Comparison of ENCODE assay signal across 22 cellular contexts in genomic region chr1:10733474-10733873, GRCh38.
DNase-seq lines count a peak whose midpoint lies in the region; ATAC-seq, FAIRE-seq and TF ChIP-seq lines count a peak whose summit lies in the region.
"Had no signal": no experiment of that assay in that cellular context is flagged by ENCODE, and none has a peak within 500 bp of the region (broad histone marks: within the 10 kb centered on the region; RNA-seq: fewer than 3 reads in every experiment).

No MANE protein-coding gene starts in this region.

- WGBS in right cardiac atrium = 99% methylated on average over 2 of the region's 2 CpGs
- 46% methylated on average over 2 of the region's 2 CpGs for WGBS in GM12878 (ENCODE audit: insufficient coverage, insufficient replicate concordance, low lambda C conversion rate, missing lambda C conversion rate)
- WGBS in upper lobe of left lung, 2 donors = 86 to 100% methylated on average over 2 of the region's 2 CpGs

- no peak for TF ChIP-seq CTCF in GM12878 (IDR thresholded peaks at IDR 0.05 in 2 of 3, conservative IDR thresholded peaks at IDR 0.05 in 1 of 3; ENCODE audit: control insufficient read depth in 2 of 3, extremely low read depth in 1 of 3, insufficient read depth in 1 of 3, low read depth in 3 of 3, low read length in 3 of 3)
- no peak for TF ChIP-seq CTCF in neural progenitor cell (IDR thresholded peaks at IDR 0.05)
- TF ChIP-seq CTCF in upper lobe of left lung (IDR thresholded peaks at IDR 0.05) = no peak

- H3K4me3 ChIP-seq in right cardiac atrium (ENCODE audit: low read length) (no peak overlapping the region), GM12878 (no peak overlapping the region), neural progenitor cell (no peak overlapping the region), upper lobe of left lung (no peak overlapping the region)

- peak overlapping the region; percentile 68 for H3K27ac Mint-ChIP-seq in neural progenitor cell
- H3K27ac Mint-ChIP-seq: B cell; CD8-positive, alpha-beta T cell had no signal

- no peaks in the 10 kb centered on the region for H3K9me3 Mint-ChIP-seq in neural progenitor cell
- H3K9me3 Mint-ChIP-seq: CD8-positive, alpha-beta T cell had no signal

- peak overlapping the region; percentile 42 for H3K4me3 Mint-ChIP-seq in neural progenitor cell
- H3K4me3 Mint-ChIP-seq: B cell; CD8-positive, alpha-beta T cell had no signal

- no peak overlapping the region; the same call in 1 of the 2 replicates for H3K9ac ChIP-seq in GM12878 (ENCODE audit: control insufficient read depth, insufficient read depth, low read length)
- H3K9ac ChIP-seq in neural progenitor cell = no peak overlapping the region
- H3K9ac ChIP-seq: KMS-11 had no signal

- POLR2A ChIA-PET in GM12878 (lab: Charles Lee) = no interaction called here

- H2AFZ ChIP-seq in GM12878 (ENCODE audit: control insufficient read depth, low read depth, low read length) (no peak overlapping the region), neural progenitor cell (replicated peaks) (no peak overlapping the region)

- no peak for FAIRE-seq in GM12878 (lab: Jason Lieb, UNC)
- FAIRE-seq: H54, HTR-8/SVneo had no signal

- no peaks in the 10 kb centered on the region for H3K36me3 ChIP-seq in GM12878 (ENCODE audit: control insufficient read depth in 2 of 2, insufficient read depth in 2 of 2, low read length in 1 of 2)
- no peaks in the 10 kb centered on the region for H3K36me3 ChIP-seq in neural progenitor cell
- no peaks in the 10 kb centered on the region for H3K36me3 ChIP-seq in upper lobe of left lung

- no peaks in the 10 kb centered on the region for H4K20me1 ChIP-seq in GM12878 (ENCODE audit: control insufficient read depth, insufficient read depth)
- peaks cover 5% of the 10 kb centered on the region for H4K20me1 ChIP-seq in neural progenitor cell (ENCODE audit: low read depth)

- H3K9me3 ChIP-seq in right cardiac atrium (ENCODE audit: control insufficient read depth, low read length) (no peaks in the 10 kb centered on the region), GM12878 (replicated peaks; ENCODE audit: control insufficient read depth, insufficient read depth, low read length) (no peaks in the 10 kb centered on the region), neural progenitor cell (ENCODE audit: low read depth) (no peaks in the 10 kb centered on the region), upper lobe of left lung (no peaks in the 10 kb centered on the region)
- H3K9me3 ChIP-seq: Caco-2 had no signal

- ATAC-seq in right cardiac atrium (no peak), left ventricle myocardium superior (no peak), GM12878 (no peak), upper lobe of left lung (ENCODE audit: low FRiP score in 2 of 2) (no peak)
- ATAC-seq: CD8-positive, alpha-beta T cell; Panc1 had no signal

- intact Hi-C loops in right cardiac atrium (cut with DNase I) = no loop called here
- intact Hi-C loops in left ventricle myocardium superior (cut with micrococcal nuclease) = no loop called here
- intact Hi-C loops in GM12878 (cut with micrococcal nuclease; ENCODE audit: unreplicated experiment) = no loop called here

- H3K27me3 ChIP-seq in right cardiac atrium (ENCODE audit: control insufficient read depth, insufficient read depth) (no peaks in the 10 kb centered on the region), GM12878 (replicated peaks in 1 of 2; ENCODE audit: control insufficient read depth in 2 of 2, insufficient read depth in 2 of 2, low read length in 1 of 2) (no peaks in the 10 kb centered on the region; a peak in 2 of 4 replicates), neural progenitor cell (no peaks in the 10 kb centered on the region), upper lobe of left lung (no peaks in the 10 kb centered on the region)

- H3K4me1 ChIP-seq in right cardiac atrium (ENCODE audit: control insufficient read depth, insufficient read depth, low read length) = peaks cover 7% of the 10 kb centered on the region
- no peaks in the 10 kb centered on the region; the same call in 1 of the 2 replicates for H3K4me1 ChIP-seq in GM12878 (ENCODE audit: control insufficient read depth, insufficient read depth, low read length)
- peaks cover 54% of the 10 kb centered on the region for H3K4me1 ChIP-seq in neural progenitor cell
- peaks cover 19 to 43% (median 34%) of the 10 kb centered on the region in 4 donors for H3K4me1 ChIP-seq in upper lobe of left lung

- no peaks in the 10 kb centered on the region for H3K36me3 Mint-ChIP-seq in neural progenitor cell
- H3K36me3 Mint-ChIP-seq: CD8-positive, alpha-beta T cell had no signal

- no peak overlapping the region for H3K4me2 ChIP-seq in GM12878 (ENCODE audit: control insufficient read depth, insufficient read depth)
- peak overlapping the region; percentile 69 for H3K4me2 ChIP-seq in neural progenitor cell
- H3K4me2 ChIP-seq: KMS-11 had no signal

- no peak for TF ChIP-seq EP300 in GM12878 (IDR thresholded peaks at IDR 0.05; ENCODE audit: borderline replicate concordance in 1 of 2, control insufficient read depth in 1 of 2, low read depth in 2 of 2, low read length in 2 of 2)
- TF ChIP-seq EP300 in upper lobe of left lung (IDR thresholded peaks at IDR 0.05) = no peak

- H3K79me2 ChIP-seq in GM12878 (ENCODE audit: control insufficient read depth, insufficient read depth, low read length) = no peaks in the 10 kb centered on the region
- no peaks in the 10 kb centered on the region for H3K79me2 ChIP-seq in neural progenitor cell (ENCODE audit: low read depth)

- H3K4me1 Mint-ChIP-seq in neural progenitor cell = peaks cover 73% of the 10 kb centered on the region
- H3K4me1 Mint-ChIP-seq: B cell had no signal

- no peak for TF ChIP-seq RAD21 in GM12878 (IDR thresholded peaks at IDR 0.05; ENCODE audit: insufficient read depth, low read depth, low read length)

- SMC1A ChIA-PET in GM12878 (lab: Charles Lee; ENCODE audit: uncharacterized antibody, unreplicated experiment) = no interaction called here

- peaks cover 51% of the 10 kb centered on the region for H3F3A ChIP-seq in neural progenitor cell (ENCODE audit: low read depth)

- H3K27me3 Mint-ChIP-seq in neural progenitor cell (ENCODE audit: insufficient read depth, low read depth) = peaks cover 10% of the 10 kb centered on the region

- DNase-seq in right cardiac atrium (no peak), left ventricle myocardium superior (no peak), GM12878 (ENCODE audit: low read depth, low spot score) (no peak), neural progenitor cell (ENCODE audit: low spot score) (no peak), upper lobe of left lung (no peak), ecto neural progenitor cell (ENCODE audit: low spot score) (no peak), AG08395 (ENCODE audit: low spot score) (no peak), RKO (ENCODE audit: low spot score) (no peak)
- DNase-seq: Caco-2; CD8-positive, alpha-beta T cell; GF-D8; MM.1S; NCI-H1694; NCI-H2029 treated with DMSO at 0.1 percent for 48 hours; NCI-H446 treated with DMSO at 0.1 percent for 48 hours; SHP77 treated with DMSO at 0.1 percent for 48 hours had no signal

- TF ChIP-seq POLR2A in GM12878 (IDR thresholded peaks at IDR 0.05; ENCODE audit: low read depth, low read length) = no peak
- TF ChIP-seq POLR2A in upper lobe of left lung (IDR thresholded peaks at IDR 0.05) = no peak

- in situ Hi-C loops in GM12878 (cut with MboI) = no loop called here

- RAD21 ChIA-PET in GM12878 (lab: Charles Lee; ENCODE audit: unreplicated experiment) = no interaction called here

- BruUV-seq in GM12878 (replicated peaks; lab: Mats Ljungman, UMichigan) = no TSS peak

- CTCF ChIA-PET in GM12878 (lab: Yijun Ruan, JAX) = interaction anchor here (0.5 kb wide), 1 partner anchor 31 kb away, joined by 3 read pairs; no protein-coding TSS in a partner anchor

- peak overlapping the region; percentile 31 for H3K27ac ChIP-seq in right cardiac atrium (ENCODE audit: low read length)
- no peak overlapping the region for H3K27ac ChIP-seq in GM12878 (ENCODE audit: control insufficient read depth, insufficient read depth)
- H3K27ac ChIP-seq in neural progenitor cell = no peak overlapping the region
- H3K27ac ChIP-seq in upper lobe of left lung = peak overlapping the region; percentile 23 to 50 (median 34)
- H3K27ac ChIP-seq: C4-2B, KMS-11 had no signal

TF ChIP-seq in GM12878, 131 proteins besides CTCF, POLR2A, EP300 and RAD21 (continues in another document):
- TF ChIP-seq ZSCAN29 (IDR thresholded peaks at IDR 0.05) = no peak
- no peak for TF ChIP-seq USF1 (IDR thresholded peaks at IDR 0.05; ENCODE audit: borderline replicate concordance, extremely low read length, insufficient read depth, low read depth, low read length)
- no peak for TF ChIP-seq CEBPZ (IDR thresholded peaks at IDR 0.05; ENCODE audit: low read depth, low read length)
- TF ChIP-seq HDAC2 (IDR thresholded peaks at IDR 0.05) = no peak
- TF ChIP-seq DPF2 (IDR thresholded peaks at IDR 0.05) = 0 out of 2 replicates have a peak, but pooled peaks have one; percentile 9
- TF ChIP-seq RELA (IDR thresholded peaks at IDR 0.05; ENCODE audit: borderline replicate concordance, partially characterized antibody) = no peak
- TF ChIP-seq ZNF217 (IDR thresholded peaks at IDR 0.05) = no peak

Comparison
In these comparisons a context has a peak if more than half of its experiments do, and no peak if none do; other contexts are left out.
1. H3K27ac ChIP-seq: peak in right cardiac atrium (single experiment) and upper lobe of left lung (4 of 4); none in GM12878 (single experiment) and neural progenitor cell (single experiment).